ENCODE assay signal across 8 cellular contexts in the genomic region with DNA sequence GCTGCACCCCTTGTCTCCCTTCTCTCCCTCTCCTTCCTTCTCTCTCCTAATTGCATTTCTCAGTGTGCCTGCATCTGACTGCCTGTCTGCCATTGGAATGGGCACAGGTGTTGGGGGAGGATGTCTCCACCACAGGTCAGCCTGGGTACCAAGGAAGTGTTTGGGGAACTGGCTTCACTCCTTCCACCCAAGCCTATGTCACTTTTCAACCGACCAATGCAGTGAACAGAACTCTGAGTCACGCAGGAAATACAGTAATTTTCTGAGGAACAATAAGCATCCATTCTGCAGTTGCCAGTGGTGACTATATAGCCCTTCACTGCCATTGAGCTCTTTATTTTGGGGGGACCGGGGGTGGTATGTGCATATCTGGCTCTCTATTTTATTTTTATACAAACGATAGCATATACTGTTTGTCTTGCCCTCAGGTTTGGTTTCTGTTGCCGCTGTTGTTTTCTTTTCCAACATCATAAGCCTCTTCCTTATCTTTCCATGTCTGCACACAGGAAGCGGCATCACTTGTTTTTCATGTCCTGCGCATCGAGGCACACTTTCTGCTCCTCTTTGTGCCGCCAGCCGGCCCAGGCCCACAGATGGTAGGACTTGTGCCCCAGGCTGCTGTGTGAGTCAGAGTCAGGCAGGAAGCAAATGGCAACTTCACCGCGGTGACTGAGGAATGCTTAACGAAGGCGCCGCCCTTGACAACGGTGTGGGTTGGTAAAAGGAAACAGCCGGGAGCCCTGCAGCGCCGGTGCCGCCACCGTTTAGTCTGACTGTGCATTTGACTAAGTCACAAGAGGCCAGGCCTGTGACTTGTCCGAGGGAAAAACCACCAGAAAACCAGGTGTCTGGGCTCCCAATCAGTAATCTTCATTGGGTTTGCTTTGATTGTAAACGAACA. TPM values are rescaled to one million over a fixed set of nuclear protein-coding genes. Genes with fewer than 3 reads are reported as not detected.
DNase-seq lines count a peak whose midpoint lies in the region; ATAC-seq, FAIRE-seq and TF ChIP-seq lines count a peak whose summit lies in the region.

No MANE protein-coding gene starts in this region.

- DNase-seq in RPMI8226 = peak; percentile 94
- peak; percentile 72 for DNase-seq in activated T-helper 9 cell treated with anti-CD3 and anti-CD28 coated beads, Interleukin-2, amount 50 U/mL, for 16 hours (ENCODE audit: low read depth)
- peak; percentile 83 for DNase-seq in fibroblast of the conjunctiva (ENCODE audit: low read depth)
- DNase-seq in neural progenitor cell (ENCODE audit: low spot score) = peak; percentile 82
- DNase-seq in stimulated activated naive CD8-positive, alpha-beta T cell treated with anti-CD3 and anti-CD28 coated beads, Interleukin-15, amount 100 ng/mL, for 72 hours = peak; percentile 63 to 82

- no peaks in the 10 kb centered on the region for H4K20me1 ChIP-seq in neural progenitor cell (ENCODE audit: low read depth)

- no peaks in the 10 kb centered on the region for H3K9me3 ChIP-seq in HUES64 (ENCODE audit: insufficient read depth, low read depth, low read length)
- H3K9me3 ChIP-seq in neural progenitor cell (ENCODE audit: low read depth) = no peaks in the 10 kb centered on the region

- WGBS in HUES64 = 18% methylated on average over 22 of the region's 23 CpGs

- no peaks in the 10 kb centered on the region for H3K27me3 ChIP-seq in HUES64 (ENCODE audit: insufficient read depth, low read length)
- H3K27me3 ChIP-seq in neural progenitor cell = peaks cover 24% of the 10 kb centered on the region

- peaks cover 24% of the 10 kb centered on the region for H3K4me1 ChIP-seq in HUES64 (ENCODE audit: insufficient read depth, low read length)
- H3K4me1 ChIP-seq in neural progenitor cell = peaks cover 4% of the 10 kb centered on the region

- H3K36me3 ChIP-seq in HUES64 (ENCODE audit: insufficient read depth, low read length) (no peaks in the 10 kb centered on the region), neural progenitor cell (no peaks in the 10 kb centered on the region)

- H3F3A ChIP-seq in neural progenitor cell (ENCODE audit: low read depth) = no peaks in the 10 kb centered on the region

- peak overlapping the region; percentile 39 for H3K4me3 Mint-ChIP-seq in neural progenitor cell
- H3K4me3 Mint-ChIP-seq in stimulated activated naive CD8-positive, alpha-beta T cell treated with anti-CD3 and anti-CD28 coated beads, Interleukin-15, amount 100 ng/mL, for 72 hours = peak overlapping the region; percentile 74 to 78

- TF ChIP-seq POLR2A in GM19193 (IDR thresholded peaks at IDR 0.05; ENCODE audit: extremely low read depth, insufficient read depth, insufficient read length) = peak; percentile 20

- peak; percentile 23 for FAIRE-seq in A204.1 (lab: Jason Lieb, UNC)

- H3K27ac ChIP-seq in HUES64 (ENCODE audit: low read depth, low read length) (peak overlapping the region; percentile 67), neural progenitor cell (no peak overlapping the region)

- no peak overlapping the region for H2AFZ ChIP-seq in neural progenitor cell (replicated peaks)

- H3K9me3 Mint-ChIP-seq in neural progenitor cell = peaks cover 14% of the 10 kb centered on the region
- peaks cover 0 to 11% of the 10 kb centered on the region in 2 donors for H3K9me3 Mint-ChIP-seq in stimulated activated naive CD8-positive, alpha-beta T cell treated with anti-CD3 and anti-CD28 coated beads, Interleukin-15, amount 100 ng/mL, for 72 hours

- peak; percentile 98 for ATAC-seq in stimulated activated naive CD8-positive, alpha-beta T cell treated with anti-CD3 and anti-CD28 coated beads, Interleukin-15, amount 100 ng/mL, for 72 hours

- H3K4me2 ChIP-seq in neural progenitor cell = peak overlapping the region; percentile 12

- H3K9ac ChIP-seq in HUES64 (ENCODE audit: low read depth, low read length) (peak overlapping the region; percentile 26; the same call in 1 of the 2 replicates), neural progenitor cell (no peak overlapping the region)

- H3K4me3 ChIP-seq in HUES64 (ENCODE audit: low read length) (0 out of 2 replicates have a peak overlapping the region, but pooled peaks have one; percentile 5), neural progenitor cell (no peak overlapping the region)

- H3K27ac Mint-ChIP-seq in neural progenitor cell = peak overlapping the region; percentile 87
- peak overlapping the region; percentile 74 to 84 for H3K27ac Mint-ChIP-seq in stimulated activated naive CD8-positive, alpha-beta T cell treated with anti-CD3 and anti-CD28 coated beads, Interleukin-15, amount 100 ng/mL, for 72 hours

- TF ChIP-seq CTCF in neural progenitor cell (IDR thresholded peaks at IDR 0.05) = no peak

- H3K27me3 Mint-ChIP-seq in neural progenitor cell (ENCODE audit: insufficient read depth, low read depth) = peaks cover 6% of the 10 kb centered on the region
- H3K27me3 Mint-ChIP-seq in stimulated activated naive CD8-positive, alpha-beta T cell treated with anti-CD3 and anti-CD28 coated beads, Interleukin-15, amount 100 ng/mL, for 72 hours = peaks cover 35% of the 10 kb centered on the region

- no peaks in the 10 kb centered on the region for H3K79me2 ChIP-seq in neural progenitor cell (ENCODE audit: low read depth)

- peaks cover 2% of the 10 kb centered on the region for H3K36me3 Mint-ChIP-seq in neural progenitor cell

- peaks cover 39% of the 10 kb centered on the region for H3K4me1 Mint-ChIP-seq in neural progenitor cell
- H3K4me1 Mint-ChIP-seq in stimulated activated naive CD8-positive, alpha-beta T cell treated with anti-CD3 and anti-CD28 coated beads, Interleukin-15, amount 100 ng/mL, for 72 hours = peaks cover 19% of the 10 kb centered on the region

RNA-seq across cellular contexts. Expression of a gene that starts 21.1 kb away (rescaled TPM):
- 5.6 TPM for polyA plus RNA-seq in HUES64 (2013, experiment 1 of 2)
- 4.8 TPM for polyA plus RNA-seq in HUES64 (2013, experiment 2 of 2)
- total RNA-seq in neural progenitor cell (ENCODE audit: low replicate concordance) = 0.12 and 0.24 TPM in 2 replicates

RNA-seq across cellular contexts. Expression of a gene that starts 58.8 kb away (rescaled TPM):
- 10.8 TPM for polyA plus RNA-seq in HUES64 (2013, experiment 1 of 2)
- 13.3 TPM for polyA plus RNA-seq in HUES64 (2013, experiment 2 of 2)
- total RNA-seq in neural progenitor cell (ENCODE audit: low replicate concordance) = 2.7 and 5.5 TPM in 2 replicates
